12 cellular contexts compared by ENCODE assay signal in the genomic region with DNA sequence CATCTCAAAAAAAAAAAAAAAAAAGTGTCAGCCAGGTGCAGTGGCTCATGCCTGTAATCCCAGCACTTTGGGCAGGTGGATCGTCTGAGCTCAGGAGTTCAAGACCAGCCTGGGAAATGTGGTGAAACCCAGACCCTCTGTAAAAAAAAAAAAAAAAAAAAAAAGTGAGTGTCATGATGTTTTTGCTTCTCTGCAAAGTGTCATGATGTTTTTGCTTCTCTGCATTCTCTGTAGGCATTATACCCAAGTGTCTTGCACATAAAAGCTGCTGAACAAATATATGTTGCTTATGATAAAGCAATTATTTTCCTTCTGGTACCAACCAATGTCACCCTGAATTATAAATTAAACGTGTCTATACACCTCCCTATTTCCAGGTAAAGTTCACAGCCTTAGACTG. TPM values are rescaled to one million over a fixed set of nuclear protein-coding genes. Genes with fewer than 3 reads are reported as not detected.
DNase-seq lines count a peak whose midpoint lies in the region; ATAC-seq and TF ChIP-seq lines count a peak whose summit lies in the region.
"Had no signal": no experiment of that assay in that cellular context is flagged by ENCODE, and none has a peak within 500 bp of the region (broad histone marks: within the 10 kb centered on the region; RNA-seq: fewer than 3 reads in every experiment).

No MANE protein-coding gene starts in this region.

- no peak overlapping the region for H3K4me3 ChIP-seq in Caco-2 (ENCODE audit: low read depth, low read length)

- ATAC-seq in activated naive CD8-positive, alpha-beta T cell treated with anti-CD3 and anti-CD28 coated beads, Interleukin-2, amount 50 U/mL, for 24 hours, result no peak
- no peak for ATAC-seq in naive thymus-derived CD8-positive, alpha-beta T cell
- ATAC-seq in HG03039 (IDR thresholded peaks at IDR 0.05; ENCODE audit: unreplicated experiment) (no peak), GM18873 (IDR thresholded peaks at IDR 0.05; ENCODE audit: low FRiP score, unreplicated experiment) (no peak)

- H3K27me3 Mint-ChIP-seq in Caco-2 (ENCODE audit: insufficient read depth, unreplicated experiment), result no peaks in the 10 kb centered on the region
- no peaks in the 10 kb centered on the region for H3K27me3 Mint-ChIP-seq in IgD-negative memory B cell
- no peaks in the 10 kb centered on the region for H3K27me3 Mint-ChIP-seq in activated naive CD8-positive, alpha-beta T cell treated with anti-CD3 and anti-CD28 coated beads, Interleukin-2, amount 50 U/mL, for 24 hours
- H3K27me3 Mint-ChIP-seq in naive thymus-derived CD8-positive, alpha-beta T cell, result no peaks in the 10 kb centered on the region

- intact Hi-C loops in Caco-2 (cut with micrococcal nuclease; ENCODE audit: unreplicated experiment), result loop anchor here (5.0 kb wide), 1 partner anchor 522 kb away; the partner anchor contains the start of gene STX6

- H3K9me3 Mint-ChIP-seq in Caco-2 (ENCODE audit: unreplicated experiment) (no peaks in the 10 kb centered on the region), IgD-negative memory B cell (no peaks in the 10 kb centered on the region)
- no peaks in the 10 kb centered on the region for H3K9me3 Mint-ChIP-seq in activated naive CD8-positive, alpha-beta T cell treated with anti-CD3 and anti-CD28 coated beads, Interleukin-2, amount 50 U/mL, for 24 hours
- H3K9me3 Mint-ChIP-seq in naive thymus-derived CD8-positive, alpha-beta T cell, result no peaks in the 10 kb centered on the region

- DNase-seq in Caco-2, result no peak
- DNase-seq in activated naive CD8-positive, alpha-beta T cell treated with anti-CD3 and anti-CD28 coated beads, Interleukin-2, amount 50 U/mL, for 24 hours, result no peak
- no peak for DNase-seq in naive thymus-derived CD8-positive, alpha-beta T cell
- no peak for DNase-seq in foreskin melanocyte
- no peak for DNase-seq in Kasumi-1 (lab: John Stamatoyannopoulos, UW)
- DNase-seq: amygdala; NCI-H345; stimulated activated CD4-positive, alpha-beta T cell treated with anti-CD3 and anti-CD28 coated beads, Interleukin-12 subunit alpha, Interleukin-12 subunit beta, amount 100 ng/mL, for 4 hours had no signal

- H3K4me1 ChIP-seq in Caco-2, result peaks cover 7% of the 10 kb centered on the region; the same call in 1 of the 2 replicates

- CTCF ChIA-PET in Caco-2 (lab: Charles Lee), result no interaction called here

- POLR2A ChIA-PET in Caco-2 (lab: Charles Lee), result no interaction called here
- POLR2A ChIA-PET in naive thymus-derived CD8-positive, alpha-beta T cell (lab: Charles Lee), result interaction anchor here (0.7 kb wide), 4 partner anchors 661 to 1361 kb away, joined by 3 to 6 read pairs (median 4); no protein-coding TSS in a partner anchor

- no peaks in the 10 kb centered on the region for H3K27me3 ChIP-seq in Caco-2 (replicated peaks; ENCODE audit: control insufficient read depth, insufficient read depth, low read length)

- H3K9me3 ChIP-seq in Caco-2, result no peaks in the 10 kb centered on the region

- no peak overlapping the region for H3K27ac Mint-ChIP-seq in Caco-2 (ENCODE audit: unreplicated experiment)
- H3K27ac Mint-ChIP-seq in IgD-negative memory B cell, result no peak overlapping the region
- H3K27ac Mint-ChIP-seq in activated naive CD8-positive, alpha-beta T cell treated with anti-CD3 and anti-CD28 coated beads, Interleukin-2, amount 50 U/mL, for 24 hours, result no peak overlapping the region
- peak overlapping the region in 5 of 10 donors; percentile 22 to 54 (median 51) for H3K27ac Mint-ChIP-seq in naive thymus-derived CD8-positive, alpha-beta T cell

- BruUV-seq in Caco-2 (replicated peaks; lab: Mats Ljungman, UMichigan), result TSS peak; percentile 38

- H3K4me1 Mint-ChIP-seq in Caco-2 (ENCODE audit: low read depth, unreplicated experiment) (no peaks in the 10 kb centered on the region), IgD-negative memory B cell (peaks cover 26 to 45% (median 32%) of the 10 kb centered on the region in 3 donors)
- peaks cover 42% of the 10 kb centered on the region for H3K4me1 Mint-ChIP-seq in activated naive CD8-positive, alpha-beta T cell treated with anti-CD3 and anti-CD28 coated beads, Interleukin-2, amount 50 U/mL, for 24 hours
- H3K4me1 Mint-ChIP-seq in naive thymus-derived CD8-positive, alpha-beta T cell, result peaks cover 26 to 53% (median 47%) of the 10 kb centered on the region in 4 donors

- H3K36me3 Mint-ChIP-seq in Caco-2 (ENCODE audit: insufficient read depth, unreplicated experiment) (peaks cover 16% of the 10 kb centered on the region), IgD-negative memory B cell (no peaks in the 10 kb centered on the region)
- H3K36me3 Mint-ChIP-seq in activated naive CD8-positive, alpha-beta T cell treated with anti-CD3 and anti-CD28 coated beads, Interleukin-2, amount 50 U/mL, for 24 hours (ENCODE audit: low read depth), result peaks cover 13% of the 10 kb centered on the region
- H3K36me3 Mint-ChIP-seq in naive thymus-derived CD8-positive, alpha-beta T cell, result peaks cover 0 to 24% (median 0%) of the 10 kb centered on the region in 3 donors

- TF ChIP-seq CTCF in Caco-2 (IDR thresholded peaks at IDR 0.05; ENCODE audit: insufficient read depth in 1 of 2, low read depth in 1 of 2, low read length in 1 of 2, severe bottlenecking in 1 of 2, unreplicated experiment in 1 of 2), result no peak

- no peaks in the 10 kb centered on the region for H3K36me3 ChIP-seq in Caco-2 (ENCODE audit: control insufficient read depth, insufficient read depth, low read length)

- H3K4me3 Mint-ChIP-seq in Caco-2 (ENCODE audit: unreplicated experiment) (peak overlapping the region; percentile 96), IgD-negative memory B cell (peak overlapping the region in 3 of 4 donors; percentile 38 to 78 (median 77))
- peak overlapping the region; percentile 98 for H3K4me3 Mint-ChIP-seq in activated naive CD8-positive, alpha-beta T cell treated with anti-CD3 and anti-CD28 coated beads, Interleukin-2, amount 50 U/mL, for 24 hours
- peak overlapping the region; percentile 41 to 97 (median 94) for H3K4me3 Mint-ChIP-seq in naive thymus-derived CD8-positive, alpha-beta T cell

RNA-seq across cellular contexts. Expression of gene ACBD6, which starts 1.7 kb away (rescaled TPM):
- 74.7 and 75.6 TPM in 2 replicates for total RNA-seq in Caco-2 (2022)
- polyA plus RNA-seq in IgD-negative memory B cell, result 41.5 TPM
- 10 to 100 TPM; 57.1 to 63.6 TPM for total RNA-seq in naive thymus-derived CD8-positive, alpha-beta T cell
- polyA plus RNA-seq in naive thymus-derived CD8-positive, alpha-beta T cell, result 10 to 100 TPM; 45.8 to 46.4 (median 46.4) TPM

RNA-seq across cellular contexts. Expression of gene OVAAL, which starts 58.1 kb away (rescaled TPM):
- total RNA-seq in Caco-2 (2022), result not detected in 2 replicates
- polyA plus RNA-seq in IgD-negative memory B cell, result not detected
- not detected for total RNA-seq in naive thymus-derived CD8-positive, alpha-beta T cell
- polyA plus RNA-seq in naive thymus-derived CD8-positive, alpha-beta T cell, result not detected
- total RNA-seq: HT-29 had no signal
